Comparison of ENCODE assay signal across 9 cellular contexts in the genomic region with DNA sequence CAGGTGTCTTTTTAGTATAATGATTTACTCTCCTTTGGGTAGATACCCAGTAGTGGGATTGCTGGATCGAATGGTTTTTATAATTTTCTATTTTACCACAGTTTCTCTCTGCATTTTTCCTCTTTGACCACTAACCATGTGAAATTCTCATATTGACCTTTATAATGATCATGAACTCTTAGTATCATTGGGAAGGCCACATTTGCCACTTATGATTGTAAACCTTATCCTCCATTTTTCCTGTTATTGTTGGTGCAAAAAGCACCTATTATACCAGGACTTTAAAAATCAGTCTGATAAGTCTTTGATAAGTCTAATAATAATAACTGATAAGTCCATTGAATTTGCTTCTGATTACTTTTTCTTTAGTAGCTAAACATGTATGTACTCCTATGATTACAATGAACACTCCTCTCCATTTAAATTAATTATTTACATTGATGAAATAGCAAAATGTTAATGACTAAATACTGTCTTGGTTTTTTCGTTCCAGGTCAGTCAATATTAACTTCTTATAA. TPM values are rescaled to one million over a fixed set of nuclear protein-coding genes. Genes with fewer than 3 reads are reported as not detected.
DNase-seq lines count a peak whose midpoint lies in the region; ATAC-seq lines count a peak whose summit lies in the region.
"Had no signal": no experiment of that assay in that cellular context is flagged by ENCODE, and none has a peak within 500 bp of the region (broad histone marks: within the 10 kb centered on the region; RNA-seq: fewer than 3 reads in every experiment).

No MANE protein-coding gene starts in this region.

- peak overlapping the region; percentile 38 for H3K4me3 Mint-ChIP-seq in activated CD8-positive, alpha-beta memory T cell treated with anti-CD3 and anti-CD28 coated beads, Interleukin-2, amount 10 ng/mL, durations not matched to agents 7 days and 5 days
- H3K4me3 Mint-ChIP-seq in activated naive CD8-positive, alpha-beta T cell treated with anti-CD3 and anti-CD28 coated beads, Interleukin-2, amount 50 U/mL, for 24 hours: peak overlapping the region; percentile 33

- no peak for ATAC-seq in activated CD8-positive, alpha-beta memory T cell treated with anti-CD3 and anti-CD28 coated beads, Interleukin-2, amount 10 ng/mL, durations not matched to agents 7 days and 5 days
- no peak for ATAC-seq in activated naive CD8-positive, alpha-beta T cell treated with anti-CD3 and anti-CD28 coated beads, Interleukin-2, amount 50 U/mL, for 24 hours
- no peak for ATAC-seq in left colon
- ATAC-seq: sciatic nerve had no signal

- CTCF ChIA-PET in activated CD8-positive, alpha-beta memory T cell treated with anti-CD3 and anti-CD28 coated beads, Interleukin-2, amount 10 ng/mL, durations not matched to agents 7 days and 5 days (lab: Charles Lee): interaction anchor here (0.9 to 1.5 kb wide), 9 partner anchors 8 to 78 kb away, joined by 3 to 24 read pairs (median 3); no protein-coding TSS in a partner anchor

- peaks cover 14 to 95% (median 93%) of the 10 kb centered on the region in 5 donors for H3K4me1 ChIP-seq in subcutaneous abdominal adipose tissue (ENCODE audit: control insufficient read depth in 5 of 5, insufficient read depth in 5 of 5, low read length in 5 of 5)

- peaks cover 84% of the 10 kb centered on the region for H3K4me1 Mint-ChIP-seq in activated CD8-positive, alpha-beta memory T cell treated with anti-CD3 and anti-CD28 coated beads, Interleukin-2, amount 10 ng/mL, durations not matched to agents 7 days and 5 days
- H3K4me1 Mint-ChIP-seq in activated naive CD8-positive, alpha-beta T cell treated with anti-CD3 and anti-CD28 coated beads, Interleukin-2, amount 50 U/mL, for 24 hours: peaks cover 94% of the 10 kb centered on the region

- H3K9me3 Mint-ChIP-seq in activated CD8-positive, alpha-beta memory T cell treated with anti-CD3 and anti-CD28 coated beads, Interleukin-2, amount 10 ng/mL, durations not matched to agents 7 days and 5 days (ENCODE audit: low read depth): no peaks in the 10 kb centered on the region
- no peaks in the 10 kb centered on the region for H3K9me3 Mint-ChIP-seq in activated naive CD8-positive, alpha-beta T cell treated with anti-CD3 and anti-CD28 coated beads, Interleukin-2, amount 50 U/mL, for 24 hours

- peak overlapping the region; percentile 79 for H3K27ac Mint-ChIP-seq in activated CD8-positive, alpha-beta memory T cell treated with anti-CD3 and anti-CD28 coated beads, Interleukin-2, amount 10 ng/mL, durations not matched to agents 7 days and 5 days
- H3K27ac Mint-ChIP-seq in activated naive CD8-positive, alpha-beta T cell treated with anti-CD3 and anti-CD28 coated beads, Interleukin-2, amount 50 U/mL, for 24 hours: peak overlapping the region; percentile 85

- peak overlapping the region; percentile 100 for H3K27ac ChIP-seq in subcutaneous abdominal adipose tissue (ENCODE audit: low read depth, low read length)

- peak overlapping the region; percentile 6 to 43 (median 19) for H3K4me3 ChIP-seq in subcutaneous abdominal adipose tissue (ENCODE audit: low read depth in 1 of 5, low read length in 5 of 5)

- H3K9ac ChIP-seq in subcutaneous abdominal adipose tissue (ENCODE audit: low read length in 5 of 5): peak overlapping the region in 3 of 5 donors; percentile 13 to 59 (median 52)

- intact Hi-C loops in left colon (cut with DNase I, micrococcal nuclease): no loop called here

- peaks cover 32 to 51% (median 38%) of the 10 kb centered on the region in 5 donors for H3K36me3 ChIP-seq in subcutaneous abdominal adipose tissue (ENCODE audit: control insufficient read depth in 5 of 5, insufficient read depth in 5 of 5, low read length in 5 of 5)

- H3K27me3 Mint-ChIP-seq in activated CD8-positive, alpha-beta memory T cell treated with anti-CD3 and anti-CD28 coated beads, Interleukin-2, amount 10 ng/mL, durations not matched to agents 7 days and 5 days: no peaks in the 10 kb centered on the region
- no peaks in the 10 kb centered on the region for H3K27me3 Mint-ChIP-seq in activated naive CD8-positive, alpha-beta T cell treated with anti-CD3 and anti-CD28 coated beads, Interleukin-2, amount 50 U/mL, for 24 hours

- no peaks in the 10 kb centered on the region for H3K9me3 ChIP-seq in subcutaneous abdominal adipose tissue (ENCODE audit: control insufficient read depth in 5 of 5, low read length in 5 of 5)

- H3K27me3 ChIP-seq in subcutaneous abdominal adipose tissue (ENCODE audit: control insufficient read depth in 5 of 5, insufficient read depth in 4 of 5, low read length in 5 of 5): no peaks in the 10 kb centered on the region

- peaks cover 59% of the 10 kb centered on the region for H3K36me3 Mint-ChIP-seq in activated CD8-positive, alpha-beta memory T cell treated with anti-CD3 and anti-CD28 coated beads, Interleukin-2, amount 10 ng/mL, durations not matched to agents 7 days and 5 days
- H3K36me3 Mint-ChIP-seq in activated naive CD8-positive, alpha-beta T cell treated with anti-CD3 and anti-CD28 coated beads, Interleukin-2, amount 50 U/mL, for 24 hours (ENCODE audit: low read depth): peaks cover 46% of the 10 kb centered on the region

- no peak for DNase-seq in activated CD8-positive, alpha-beta memory T cell treated with anti-CD3 and anti-CD28 coated beads, Interleukin-2, amount 10 ng/mL, durations not matched to agents 7 days and 5 days
- DNase-seq in activated CD8-positive, alpha-beta memory T cell treated with anti-CD3 and anti-CD28 coated beads, Interleukin-2, amount 50 U/mL, for 48 hours: no peak
- no peak for DNase-seq in activated naive CD8-positive, alpha-beta T cell treated with anti-CD3 and anti-CD28 coated beads, Interleukin-2, amount 50 U/mL, for 24 hours
- peak; percentile 21 for DNase-seq in iris pigment epithelial cell (ENCODE audit: low read depth)
- DNase-seq in NCI-H1436 (lab: John Stamatoyannopoulos, UW): no peak
- no peak for DNase-seq in left colon
- no peak for DNase-seq in globus pallidus (ENCODE audit: low spot score)

RNA-seq across cellular contexts. Expression of a gene that starts 9.6 kb away (rescaled TPM):
- total RNA-seq in activated CD8-positive, alpha-beta memory T cell treated with anti-CD3 and anti-CD28 coated beads, Interleukin-2, amount 10 ng/mL, durations not matched to agents 7 days and 5 days: 100 to 1,000 TPM; 525 to 618 TPM
- 1,000 to 10,000 TPM in 1 of 2 donors, 100 to 1,000 TPM in 1; 818 to 1,135 TPM for total RNA-seq in left colon

RNA-seq across cellular contexts. Expression of a gene that starts 45.8 kb away (rescaled TPM):
- 10 to 100 TPM; 52.0 to 56.7 TPM for total RNA-seq in activated CD8-positive, alpha-beta memory T cell treated with anti-CD3 and anti-CD28 coated beads, Interleukin-2, amount 10 ng/mL, durations not matched to agents 7 days and 5 days
- 10 to 100 TPM; 38.1 to 42.2 TPM for total RNA-seq in left colon

RNA-seq across cellular contexts. Expression of a gene that starts 49.7 kb away (rescaled TPM):
- total RNA-seq in activated CD8-positive, alpha-beta memory T cell treated with anti-CD3 and anti-CD28 coated beads, Interleukin-2, amount 10 ng/mL, durations not matched to agents 7 days and 5 days: 10 to 100 TPM; 19.4 to 25.1 TPM
- 1 to 10 TPM; 5.8 to 8.4 TPM for total RNA-seq in left colon
